Comparison of ENCODE assay signal across 13 cellular contexts in the genomic region with DNA sequence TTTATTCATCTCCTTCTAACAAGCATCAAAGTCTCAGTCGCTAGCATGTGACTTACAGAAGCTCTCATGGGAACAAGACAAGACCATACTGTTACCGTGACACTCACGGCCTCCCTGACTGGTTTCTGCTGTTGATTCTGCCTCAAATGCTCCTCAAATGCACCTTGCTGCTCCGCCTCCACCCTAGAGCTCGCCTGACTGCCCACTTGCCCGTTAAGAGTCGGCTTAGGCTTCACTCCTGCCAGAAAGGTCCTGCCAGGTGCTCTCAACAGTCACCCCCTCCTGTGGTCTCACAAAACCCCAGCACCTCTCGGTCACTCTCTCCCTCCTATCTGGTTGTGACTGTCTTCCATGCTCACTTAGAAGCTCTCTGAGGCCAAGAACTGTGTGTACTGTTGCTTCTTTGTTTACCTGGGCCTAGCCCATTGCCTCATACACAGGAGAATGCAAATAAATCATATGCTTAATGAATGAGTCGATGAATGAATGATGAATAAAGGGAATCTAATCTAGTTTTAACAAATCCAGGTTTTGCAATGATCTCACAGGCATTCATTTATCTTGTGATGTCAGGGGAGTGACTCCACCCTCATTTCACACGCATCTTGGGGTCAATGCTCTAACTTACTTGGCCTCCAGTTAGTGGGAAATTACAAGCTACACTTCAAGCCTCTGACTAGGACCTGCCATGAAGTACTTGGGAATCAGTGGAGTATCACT. TPM values are rescaled to one million over a fixed set of nuclear protein-coding genes. Genes with fewer than 3 reads are reported as not detected.
DNase-seq lines count a peak whose midpoint lies in the region; ATAC-seq and TF ChIP-seq lines count a peak whose summit lies in the region.
"Had no signal": no experiment of that assay in that cellular context is flagged by ENCODE, and none has a peak within 500 bp of the region (broad histone marks: within the 10 kb centered on the region; RNA-seq: fewer than 3 reads in every experiment).

No MANE protein-coding gene starts in this region.

- H3K27ac ChIP-seq in brain microvascular endothelial cell (peak overlapping the region; percentile 28), stomach smooth muscle (ENCODE audit: low read length) (peak overlapping the region; percentile 6)
- H3K27ac ChIP-seq: body of pancreas, SK-N-MC had no signal

- H3K9me3 Mint-ChIP-seq in activated CD4-positive, alpha-beta T cell treated with anti-CD3 and anti-CD28 coated beads for 36 hours (ENCODE audit: low read depth): no peaks in the 10 kb centered on the region
- no peaks in the 10 kb centered on the region for H3K9me3 Mint-ChIP-seq in activated CD4-positive, alpha-beta T cell treated with anti-CD3 and anti-CD28 coated beads, Interleukin-2, amount 10 ng/mL, durations not matched to agents 24 days and 14 days
- no peaks in the 10 kb centered on the region for H3K9me3 Mint-ChIP-seq in immature natural killer cell

- H3K36me3 Mint-ChIP-seq in activated CD4-positive, alpha-beta T cell treated with anti-CD3 and anti-CD28 coated beads for 36 hours (ENCODE audit: low read depth): peaks cover 5% of the 10 kb centered on the region
- peaks cover 29% of the 10 kb centered on the region for H3K36me3 Mint-ChIP-seq in activated CD4-positive, alpha-beta T cell treated with anti-CD3 and anti-CD28 coated beads, Interleukin-2, amount 10 ng/mL, durations not matched to agents 24 days and 14 days (ENCODE audit: low read depth)
- peaks cover 2 to 29% (median 4%) of the 10 kb centered on the region in 3 donors for H3K36me3 Mint-ChIP-seq in immature natural killer cell

- H3K9ac ChIP-seq in stomach smooth muscle (ENCODE audit: low read length in 2 of 2): no peak overlapping the region

- in situ Hi-C loops in brain microvascular endothelial cell (cut with HindIII; ENCODE audit: low pct_ligation_motif_present, low sequenced_read_pairs): no loop called here

- intact Hi-C loops in activated CD4-positive, alpha-beta T cell treated with anti-CD3 and anti-CD28 coated beads for 36 hours (cut with DNase I, micrococcal nuclease): no loop called here
- intact Hi-C loops in activated CD4-positive, alpha-beta T cell treated with anti-CD3 and anti-CD28 coated beads, Interleukin-2, amount 10 ng/mL, durations not matched to agents 24 days and 14 days (cut with micrococcal nuclease): no loop called here

- no peak overlapping the region for H3K4me3 Mint-ChIP-seq in activated CD4-positive, alpha-beta T cell treated with anti-CD3 and anti-CD28 coated beads for 36 hours
- H3K4me3 Mint-ChIP-seq in activated CD4-positive, alpha-beta T cell treated with anti-CD3 and anti-CD28 coated beads, Interleukin-2, amount 10 ng/mL, durations not matched to agents 24 days and 14 days: no peak overlapping the region
- no peak overlapping the region for H3K4me3 Mint-ChIP-seq in immature natural killer cell

- peak overlapping the region; percentile 58 for H3K27ac Mint-ChIP-seq in activated CD4-positive, alpha-beta T cell treated with anti-CD3 and anti-CD28 coated beads for 36 hours
- no peak overlapping the region for H3K27ac Mint-ChIP-seq in activated CD4-positive, alpha-beta T cell treated with anti-CD3 and anti-CD28 coated beads, Interleukin-2, amount 10 ng/mL, durations not matched to agents 24 days and 14 days
- H3K27ac Mint-ChIP-seq in immature natural killer cell: peak overlapping the region in 4 of 6 donors; percentile 2 to 56 (median 34)

- peaks cover 4% of the 10 kb centered on the region for H3K4me1 Mint-ChIP-seq in activated CD4-positive, alpha-beta T cell treated with anti-CD3 and anti-CD28 coated beads for 36 hours
- peaks cover 10% of the 10 kb centered on the region for H3K4me1 Mint-ChIP-seq in activated CD4-positive, alpha-beta T cell treated with anti-CD3 and anti-CD28 coated beads, Interleukin-2, amount 10 ng/mL, durations not matched to agents 24 days and 14 days
- peaks cover 12 to 22% of the 10 kb centered on the region in 2 donors for H3K4me1 Mint-ChIP-seq in immature natural killer cell

- no peak for DNase-seq in activated CD4-positive, alpha-beta T cell treated with anti-CD3 and anti-CD28 coated beads for 36 hours
- DNase-seq in activated CD4-positive, alpha-beta T cell treated with anti-CD3 and anti-CD28 coated beads, Interleukin-2, amount 10 ng/mL, durations not matched to agents 24 days and 14 days: no peak
- DNase-seq in brain microvascular endothelial cell (no peak), immature natural killer cell (no peak), SHP77 treated with DMSO at 0.1 percent for 48 hours (lab: John Stamatoyannopoulos, UW) (no peak), iPS-NIHi7 (ENCODE audit: extremely low spot score) (no peak), NCI-H2227 treated with DMSO at 0.1 percent for 48 hours (lab: John Stamatoyannopoulos, UW) (no peak)
- DNase-seq: activated CD4-positive, alpha-beta T cell treated with anti-CD3 and anti-CD28 coated beads, Interleukin-2, amount 50 U/mL, for 1 hour; EL; Karpas-422 had no signal

- CTCF ChIA-PET in activated CD4-positive, alpha-beta T cell treated with anti-CD3 and anti-CD28 coated beads for 36 hours (lab: Charles Lee): no interaction called here

- no peaks in the 10 kb centered on the region for H3K27me3 ChIP-seq in brain microvascular endothelial cell (replicated peaks)
- H3K27me3 ChIP-seq in stomach smooth muscle (ENCODE audit: control insufficient read depth in 1 of 2, insufficient read depth in 2 of 2, low read length in 2 of 2): no peaks in the 10 kb centered on the region
- H3K27me3 ChIP-seq: body of pancreas had no signal

- no peaks in the 10 kb centered on the region for H3K27me3 Mint-ChIP-seq in activated CD4-positive, alpha-beta T cell treated with anti-CD3 and anti-CD28 coated beads for 36 hours
- H3K27me3 Mint-ChIP-seq in activated CD4-positive, alpha-beta T cell treated with anti-CD3 and anti-CD28 coated beads, Interleukin-2, amount 10 ng/mL, durations not matched to agents 24 days and 14 days: no peaks in the 10 kb centered on the region
- no peaks in the 10 kb centered on the region for H3K27me3 Mint-ChIP-seq in immature natural killer cell (ENCODE audit: low read depth in 3 of 3)

- H3K9me3 ChIP-seq in stomach smooth muscle (ENCODE audit: control insufficient read depth in 2 of 2, low read length in 2 of 2): no peaks in the 10 kb centered on the region
- H3K9me3 ChIP-seq: body of pancreas had no signal

- ATAC-seq in activated CD4-positive, alpha-beta T cell treated with anti-CD3 and anti-CD28 coated beads for 36 hours: no peak
- ATAC-seq: body of pancreas had no signal

- peaks cover 92% of the 10 kb centered on the region for H3K36me3 ChIP-seq in brain microvascular endothelial cell (replicated peaks)
- peaks cover 28 to 37% of the 10 kb centered on the region in 2 donors for H3K36me3 ChIP-seq in stomach smooth muscle (ENCODE audit: control insufficient read depth in 2 of 2, insufficient read depth in 2 of 2, low read length in 2 of 2)

- POLR2A ChIA-PET in activated CD4-positive, alpha-beta T cell treated with anti-CD3 and anti-CD28 coated beads for 36 hours (lab: Charles Lee): interaction anchor here (0.7 kb wide), 2 partner anchors 9 to 200 kb away, joined by 3 read pairs; no protein-coding TSS in a partner anchor

- H3K4me1 ChIP-seq in stomach smooth muscle (ENCODE audit: control insufficient read depth, insufficient read depth, low read length): peaks cover 16% of the 10 kb centered on the region
- H3K4me1 ChIP-seq: body of pancreas had no signal

- no peak overlapping the region for H3K4me3 ChIP-seq in brain microvascular endothelial cell (ENCODE audit: low read depth, low read length)
- no peak overlapping the region for H3K4me3 ChIP-seq in stomach smooth muscle (ENCODE audit: low read length in 2 of 2)
- H3K4me3 ChIP-seq: body of pancreas, SK-N-MC had no signal

- TF ChIP-seq CTCF in brain microvascular endothelial cell (IDR thresholded peaks at IDR 0.05; ENCODE audit: low read depth, low read length, missing control alignments): no peak

RNA-seq across cellular contexts. Expression of gene SSH1, which starts 41.3 kb away (rescaled TPM):
- total RNA-seq in activated CD4-positive, alpha-beta T cell treated with anti-CD3 and anti-CD28 coated beads for 36 hours: 10 to 100 TPM; 25.0 to 25.4 TPM
- total RNA-seq in activated CD4-positive, alpha-beta T cell treated with anti-CD3 and anti-CD28 coated beads, Interleukin-2, amount 10 ng/mL, durations not matched to agents 24 days and 14 days: 27.2 and 31.5 TPM in 2 replicates
- 10 to 100 TPM in 2 of 3 donors, under 1 TPM in 1; 0.66 to 34.9 (median 11.9) TPM for polyA plus RNA-seq in immature natural killer cell
